Comparison of ENCODE assay signal across 1 cellular context in genomic region chr14:54773171-54774006, GRCh38.
A peak's percentile ranks its signal among the peaks of the same experiment; 100 is the strongest.
TF ChIP-seq lines count a peak whose summit lies in the region.

No MANE protein-coding gene starts in this region.

TF ChIP-seq in K562, 482 proteins besides CTCF, POLR2A, EP300 and RAD21 (continued from another document and continues in another):
- TF ChIP-seq IRF1 (CRISPR knock-in tag; IDR thresholded peaks at IDR 0.05; ENCODE audit: borderline replicate concordance) (no peak), YY1 (IDR thresholded peaks at IDR 0.05; ENCODE audit: borderline replicate concordance in 1 of 3, control insufficient read depth in 1 of 3, extremely low read depth in 1 of 3, insufficient read depth in 3 of 3, insufficient read length in 1 of 3, insufficient replicate concordance in 2 of 3, low read depth in 1 of 3, low read length in 2 of 3) (peak in 1 of 3 experiments; percentile 8), POLR2G (IDR thresholded peaks at IDR 0.05; ENCODE audit: low read depth, low read length) (no peak), TEAD2 (tag; IDR thresholded peaks at IDR 0.05) (0 out of 2 replicates have a peak, but pooled peaks have one; percentile 14), KHSRP (IDR thresholded peaks at IDR 0.05) (no peak), HNRNPUL1 (IDR thresholded peaks at IDR 0.05; ENCODE audit: low read length) (no peak), ZNF431 (CRISPR knock-in tag; IDR thresholded peaks at IDR 0.05) (no peak), RERE (CRISPR knock-in tag; IDR thresholded peaks at IDR 0.05; ENCODE audit: borderline replicate concordance) (no peak), ZHX1 (conservative IDR thresholded peaks at IDR 0.05; ENCODE audit: low read length) (no peak), ZNF347 (CRISPR knock-in tag; IDR thresholded peaks at IDR 0.05; ENCODE audit: low read depth) (no peak), ESRRA (IDR thresholded peaks at IDR 0.05; ENCODE audit: borderline replicate concordance, low read depth) (no peak), MCM2 (IDR thresholded peaks at IDR 0.05; ENCODE audit: low read depth) (no peak), BMI1 (IDR thresholded peaks at IDR 0.05; ENCODE audit: low read length) (no peak), NR2C2 (CRISPR knock-in tag; IDR thresholded peaks at IDR 0.05) (no peak), NR2C2 (tag; IDR thresholded peaks at IDR 0.05) (no peak; the same call in 1 of the 2 replicates), ETS1 (conservative IDR thresholded peaks at IDR 0.05; ENCODE audit: control insufficient read depth, low read depth, low read length) (no peak), TAF9B (IDR thresholded peaks at IDR 0.05; ENCODE audit: partially characterized antibody) (peak; percentile 86), SMAD1 (IDR thresholded peaks at IDR 0.05; ENCODE audit: low read depth, low read length, partially characterized antibody) (no peak), TCF3 (CRISPR knock-in tag; IDR thresholded peaks at IDR 0.05) (peak; percentile 72), ILK (tag; IDR thresholded peaks at IDR 0.05; ENCODE audit: borderline replicate concordance, low read depth) (no peak), BDP1 (IDR thresholded peaks at IDR 0.05; ENCODE audit: insufficient read depth, insufficient read length) (no peak), CHD4 (IDR thresholded peaks at IDR 0.05; ENCODE audit: insufficient read depth, insufficient replicate concordance, low read depth, low read length, poor library complexity, severe bottlenecking) (no peak), ZNF24 (IDR thresholded peaks at IDR 0.05) (0 out of 2 replicates have a peak, but pooled peaks have one; percentile 36), L3MBTL2 (IDR thresholded peaks at IDR 0.05) (no peak), PURB (CRISPR knock-in tag; IDR thresholded peaks at IDR 0.05; ENCODE audit: low read depth) (no peak), U2AF2 (optimal IDR thresholded peaks at IDR 0.05; ENCODE audit: low read depth, low read length) (no peak), THRB (CRISPR knock-in tag; conservative IDR thresholded peaks at IDR 0.05) (no peak), NFRKB (IDR thresholded peaks at IDR 0.05; ENCODE audit: low read depth) (no peak), MAFG (tag; conservative IDR thresholded peaks at IDR 0.05) (no peak), EZH2 (IDR thresholded peaks at IDR 0.05; ENCODE audit: borderline replicate concordance, low read depth, low read length) (no peak), BRCA1 (IDR thresholded peaks at IDR 0.05) (no peak), BRCA1 (CRISPR knock-in tag; IDR thresholded peaks at IDR 0.05) (no peak), PCBP1 (IDR thresholded peaks at IDR 0.05; ENCODE audit: low read depth, low read length, poor library complexity, severe bottlenecking) (no peak), CREM (IDR thresholded peaks at IDR 0.05; ENCODE audit: low read depth) (peak; percentile 91), RREB1 (CRISPR knock-in tag; IDR thresholded peaks at IDR 0.05) (no peak), MTF1 (CRISPR knock-in tag; IDR thresholded peaks at IDR 0.05; ENCODE audit: borderline replicate concordance) (no peak), HMGXB4 (CRISPR knock-in tag; IDR thresholded peaks at IDR 0.05) (no peak), MBD2 (IDR thresholded peaks at IDR 0.05; ENCODE audit: borderline replicate concordance, low read depth) (no peak), PHF8 (IDR thresholded peaks at IDR 0.05; ENCODE audit: borderline replicate concordance, low read length) (no peak), ZNF766 (CRISPR knock-in tag; conservative IDR thresholded peaks at IDR 0.05) (no peak), RNF2 (IDR thresholded peaks at IDR 0.05) (peak; percentile 46; the same call in 1 of the 2 replicates), ZNF282 (CRISPR knock-in tag; IDR thresholded peaks at IDR 0.05) (no peak)
- TF ChIP-seq, protein P1, sequence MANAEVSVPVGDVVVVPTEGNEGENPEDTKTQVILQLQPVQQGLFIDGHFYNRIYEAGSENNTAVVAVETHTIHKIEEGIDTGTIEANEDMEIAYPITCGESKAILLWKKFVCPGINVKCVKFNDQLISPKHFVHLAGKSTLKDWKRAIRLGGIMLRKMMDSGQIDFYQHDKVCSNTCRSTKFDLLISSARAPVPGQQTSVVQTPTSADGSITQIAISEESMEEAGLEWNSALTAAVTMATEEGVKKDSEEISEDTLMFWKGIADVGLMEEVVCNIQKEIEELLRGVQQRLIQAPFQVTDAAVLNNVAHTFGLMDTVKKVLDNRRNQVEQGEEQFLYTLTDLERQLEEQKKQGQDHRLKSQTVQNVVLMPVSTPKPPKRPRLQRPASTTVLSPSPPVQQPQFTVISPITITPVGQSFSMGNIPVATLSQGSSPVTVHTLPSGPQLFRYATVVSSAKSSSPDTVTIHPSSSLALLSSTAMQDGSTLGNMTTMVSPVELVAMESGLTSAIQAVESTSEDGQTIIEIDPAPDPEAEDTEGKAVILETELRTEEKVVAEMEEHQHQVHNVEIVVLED (CRISPR knock-in tag; IDR thresholded peaks at IDR 0.05) = no peak
- TF ChIP-seq, protein P2, sequence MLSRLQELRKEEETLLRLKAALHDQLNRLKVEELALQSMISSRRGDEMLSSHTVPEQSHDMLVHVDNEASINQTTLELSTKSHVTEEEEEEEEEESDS (CRISPR knock-in tag; IDR thresholded peaks at IDR 0.05) = no peak
